ENCODE assay signal across 8 cellular contexts in the genomic region with DNA sequence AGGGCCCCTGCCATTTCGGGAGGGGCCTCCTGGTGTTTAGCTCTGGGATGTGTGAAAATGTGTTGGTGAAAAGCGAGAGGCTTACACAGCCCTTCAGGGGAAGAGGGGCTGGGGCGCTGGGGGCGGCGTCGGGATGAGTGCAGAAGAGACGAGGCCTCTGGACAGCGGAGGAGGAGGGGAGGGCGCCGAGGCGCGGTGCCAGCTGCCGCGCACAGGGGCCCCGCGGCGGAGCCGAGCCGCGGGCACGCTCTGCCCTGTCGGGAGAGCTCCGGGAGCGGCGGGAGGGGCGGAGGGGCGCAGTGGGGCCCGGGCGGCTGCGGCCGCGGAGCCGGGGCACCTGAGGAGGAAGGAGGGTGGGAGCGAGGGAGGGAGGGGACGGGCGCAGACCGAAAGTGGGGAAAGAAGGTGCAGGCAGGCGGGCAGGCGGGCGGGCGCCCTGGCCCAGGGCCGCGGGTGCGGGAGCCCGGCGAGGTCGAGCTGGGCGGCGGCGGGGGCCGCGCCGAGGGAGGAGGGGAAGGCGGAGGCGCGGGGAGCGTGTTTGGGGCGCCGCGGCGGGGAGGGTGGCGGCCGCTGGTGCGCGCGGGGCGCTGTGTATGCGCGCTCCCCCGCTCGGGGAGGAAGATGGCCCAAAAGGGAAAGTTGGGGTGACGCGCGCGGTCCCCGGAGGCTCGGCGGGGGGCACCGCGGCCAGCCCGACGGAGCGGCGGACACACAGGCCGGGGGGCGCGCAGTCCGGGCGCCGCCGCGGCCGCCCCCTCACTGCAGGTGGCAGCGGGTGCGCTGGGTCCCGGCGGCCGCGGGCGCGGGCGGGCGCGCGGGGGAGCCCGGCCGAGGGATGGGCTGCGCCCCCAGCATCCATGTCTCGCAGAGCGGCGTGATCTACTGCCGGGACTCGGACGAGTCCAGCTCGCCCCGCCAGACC. TPM values are rescaled to one million over a fixed set of nuclear protein-coding genes. Genes with fewer than 3 reads are reported as not detected.
A peak's percentile ranks its signal among the peaks of the same experiment; 100 is the strongest.
DNase-seq lines count a peak whose midpoint lies in the region; ATAC-seq and TF ChIP-seq lines count a peak whose summit lies in the region.

A gene with protein sequence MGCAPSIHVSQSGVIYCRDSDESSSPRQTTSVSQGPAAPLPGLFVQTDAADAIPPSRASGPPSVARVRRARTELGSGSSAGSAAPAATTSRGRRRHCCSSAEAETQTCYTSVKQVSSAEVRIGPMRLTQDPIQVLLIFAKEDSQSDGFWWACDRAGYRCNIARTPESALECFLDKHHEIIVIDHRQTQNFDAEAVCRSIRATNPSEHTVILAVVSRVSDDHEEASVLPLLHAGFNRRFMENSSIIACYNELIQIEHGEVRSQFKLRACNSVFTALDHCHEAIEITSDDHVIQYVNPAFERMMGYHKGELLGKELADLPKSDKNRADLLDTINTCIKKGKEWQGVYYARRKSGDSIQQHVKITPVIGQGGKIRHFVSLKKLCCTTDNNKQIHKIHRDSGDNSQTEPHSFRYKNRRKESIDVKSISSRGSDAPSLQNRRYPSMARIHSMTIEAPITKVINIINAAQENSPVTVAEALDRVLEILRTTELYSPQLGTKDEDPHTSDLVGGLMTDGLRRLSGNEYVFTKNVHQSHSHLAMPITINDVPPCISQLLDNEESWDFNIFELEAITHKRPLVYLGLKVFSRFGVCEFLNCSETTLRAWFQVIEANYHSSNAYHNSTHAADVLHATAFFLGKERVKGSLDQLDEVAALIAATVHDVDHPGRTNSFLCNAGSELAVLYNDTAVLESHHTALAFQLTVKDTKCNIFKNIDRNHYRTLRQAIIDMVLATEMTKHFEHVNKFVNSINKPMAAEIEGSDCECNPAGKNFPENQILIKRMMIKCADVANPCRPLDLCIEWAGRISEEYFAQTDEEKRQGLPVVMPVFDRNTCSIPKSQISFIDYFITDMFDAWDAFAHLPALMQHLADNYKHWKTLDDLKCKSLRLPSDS (plus strand): TSS at position 590 of the 922 bp plus-strand sequence. CDS start 246 bp downstream, at position 836.

- peaks cover 0 to 69% (median 50%) of the 10 kb centered on the region in 7 donors for H3K27me3 ChIP-seq in heart right ventricle

- TF ChIP-seq CTCF in heart right ventricle (IDR thresholded peaks at IDR 0.05) (no peak), progenitor cell of endocrine pancreas (IDR thresholded peaks at IDR 0.05; ENCODE audit: unreplicated experiment) (no peak)

- DNase-seq in NCI-H1092 treated with DMSO at 0.1 percent for 48 hours (lab: John Stamatoyannopoulos, UW) (peak; percentile 2), NCI-H1092 (lab: John Stamatoyannopoulos, UW) (no peak), heart right ventricle (peak in 1 of 2 donors; percentile 12), progenitor cell of endocrine pancreas (ENCODE audit: low spot score, unreplicated experiment) (no peak), SW 1271 (lab: John Stamatoyannopoulos, UW) (no peak), superior temporal gyrus (ENCODE audit: extremely low spot score) (no peak)
- no peak for DNase-seq in activated CD4-positive, alpha-beta memory T cell treated with anti-CD3 and anti-CD28 coated beads, Interleukin-2, amount 10 ng/mL, durations not matched to agents 7 days and 5 days
- DNase-seq in effector CD8-positive, alpha-beta T cell (lab: John Stamatoyannopoulos, UW): no peak

- peak within 1 kb of the TSS; percentile 76 for H3K4me3 Mint-ChIP-seq in activated CD4-positive, alpha-beta memory T cell treated with anti-CD3 and anti-CD28 coated beads, Interleukin-2, amount 10 ng/mL, durations not matched to agents 7 days and 5 days
- peak within 1 kb of the TSS; percentile 74 for H3K4me3 Mint-ChIP-seq in progenitor cell of endocrine pancreas (ENCODE audit: low read depth)

- no peaks in the 10 kb centered on the region for H3K9me3 ChIP-seq in heart right ventricle

- POLR2A ChIA-PET in activated CD4-positive, alpha-beta memory T cell treated with anti-CD3 and anti-CD28 coated beads, Interleukin-2, amount 10 ng/mL, durations not matched to agents 7 days and 5 days (lab: Charles Lee): no interaction called here

- H3K4me3 ChIP-seq in heart right ventricle: peak within 1 kb of the TSS in 9 of 10 donors; percentile 34 to 67 (median 54)

- no peaks in the 10 kb centered on the region for H3K36me3 ChIP-seq in heart right ventricle

- intact Hi-C loops in heart right ventricle (cut with DNase I): no loop called here

- CTCF ChIA-PET in activated CD4-positive, alpha-beta memory T cell treated with anti-CD3 and anti-CD28 coated beads, Interleukin-2, amount 10 ng/mL, durations not matched to agents 7 days and 5 days (lab: Charles Lee): interaction anchor here (0.6 kb wide), 1 partner anchor 28 kb away, joined by 3 read pairs; no protein-coding TSS in a partner anchor

- H3K27ac Mint-ChIP-seq in activated CD4-positive, alpha-beta memory T cell treated with anti-CD3 and anti-CD28 coated beads, Interleukin-2, amount 10 ng/mL, durations not matched to agents 7 days and 5 days: no peak within 1 kb of the TSS
- peak within 1 kb of the TSS; percentile 46 for H3K27ac Mint-ChIP-seq in progenitor cell of endocrine pancreas

- peaks cover 0 to 14% (median 9%) of the 10 kb centered on the region in 9 donors for H3K4me1 ChIP-seq in heart right ventricle

- H3K36me3 Mint-ChIP-seq in activated CD4-positive, alpha-beta memory T cell treated with anti-CD3 and anti-CD28 coated beads, Interleukin-2, amount 10 ng/mL, durations not matched to agents 7 days and 5 days (ENCODE audit: low read depth): peaks cover 5% of the 10 kb centered on the region
- no peaks in the 10 kb centered on the region for H3K36me3 Mint-ChIP-seq in progenitor cell of endocrine pancreas (ENCODE audit: insufficient read depth)

- ATAC-seq in heart right ventricle: peak in 4 of 8 donors; percentile 29 to 53 (median 47)

- WGBS in heart right ventricle, 2 donors: 1 to 3% methylated on average over 55 to 111 of the region's 116 CpGs

- H3K27ac ChIP-seq in heart right ventricle: no peak within 1 kb of the TSS

- peaks cover 11% of the 10 kb centered on the region for H3K4me1 Mint-ChIP-seq in activated CD4-positive, alpha-beta memory T cell treated with anti-CD3 and anti-CD28 coated beads, Interleukin-2, amount 10 ng/mL, durations not matched to agents 7 days and 5 days
- peaks cover 7% of the 10 kb centered on the region for H3K4me1 Mint-ChIP-seq in progenitor cell of endocrine pancreas (ENCODE audit: low read depth)

- H3K27me3 Mint-ChIP-seq in activated CD4-positive, alpha-beta memory T cell treated with anti-CD3 and anti-CD28 coated beads, Interleukin-2, amount 10 ng/mL, durations not matched to agents 7 days and 5 days: peaks cover 66% of the 10 kb centered on the region
- H3K27me3 Mint-ChIP-seq in progenitor cell of endocrine pancreas: peaks cover 70% of the 10 kb centered on the region

- no peaks in the 10 kb centered on the region for H3K9me3 Mint-ChIP-seq in activated CD4-positive, alpha-beta memory T cell treated with anti-CD3 and anti-CD28 coated beads, Interleukin-2, amount 10 ng/mL, durations not matched to agents 7 days and 5 days
- no peaks in the 10 kb centered on the region for H3K9me3 Mint-ChIP-seq in progenitor cell of endocrine pancreas (ENCODE audit: low read depth)

RNA-seq across cellular contexts. Expression of the gene that starts here (rescaled TPM):
- total RNA-seq in activated CD4-positive, alpha-beta memory T cell treated with anti-CD3 and anti-CD28 coated beads, Interleukin-2, amount 10 ng/mL, durations not matched to agents 7 days and 5 days: under 1 TPM in 1 of 2 experiments, not detected in 1; 0.05 TPM
- total RNA-seq in heart right ventricle: 1 to 10 TPM in 7 of 10 donors, under 1 TPM in 3; 0.27 to 5.6 (median 2.0) TPM
- polyA plus RNA-seq in heart right ventricle: 1 to 10 TPM; 1.1 to 1.2 TPM
- total RNA-seq in progenitor cell of endocrine pancreas: 2.6 and 4.0 TPM in 2 replicates
